ENCODE assay signal across 1 cellular context in the genomic region with DNA sequence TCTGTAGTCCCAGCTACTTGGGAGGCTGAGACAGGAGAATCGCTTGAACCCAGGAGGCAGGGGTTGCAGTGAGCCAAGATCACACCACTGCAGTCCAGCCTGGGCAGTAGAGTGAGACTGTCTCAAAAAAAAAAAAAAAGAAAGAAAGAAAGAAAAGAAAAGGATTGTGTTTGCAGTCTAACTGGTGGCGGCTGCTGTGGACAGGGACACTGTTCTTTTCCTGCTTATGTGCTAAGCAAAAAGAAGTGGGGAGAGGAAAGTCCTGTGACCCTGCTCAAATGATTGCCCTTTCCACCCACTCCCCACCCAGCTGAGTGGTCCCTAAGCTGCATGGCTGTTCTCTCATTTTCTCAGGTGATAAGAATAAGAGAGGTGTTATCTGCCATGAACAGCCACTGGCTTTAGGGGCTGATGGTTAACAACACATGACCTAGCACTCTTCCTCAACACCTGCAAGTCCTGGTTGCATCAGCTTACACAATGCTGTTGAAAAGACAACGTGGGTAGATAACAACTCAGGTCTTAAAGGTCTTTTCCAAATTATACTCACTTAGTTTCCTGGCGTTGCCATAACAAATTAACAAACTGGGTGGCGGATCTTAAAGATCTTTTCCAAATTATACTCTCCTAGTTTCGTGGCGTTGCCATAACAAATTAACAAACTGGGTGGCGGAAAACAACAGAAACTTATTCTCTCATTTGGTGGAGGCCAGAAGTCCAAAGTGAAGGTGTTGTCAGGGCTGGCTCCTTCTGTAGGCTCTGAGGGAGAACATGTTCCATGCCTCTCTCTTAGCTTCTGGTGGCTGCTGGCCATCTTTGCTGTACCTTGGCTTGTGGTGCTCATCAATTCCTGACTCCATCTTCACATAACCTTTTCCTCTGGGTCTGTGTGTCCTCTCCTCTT.
A peak's percentile ranks its signal among the peaks of the same experiment; 100 is the strongest.
TF ChIP-seq lines count a peak whose summit lies in the region.

No MANE protein-coding gene starts in this region.

TF ChIP-seq in K562, 482 proteins besides CTCF, POLR2A, EP300 and RAD21 (continued from another document and continues in another):
- TF ChIP-seq, protein P1, sequence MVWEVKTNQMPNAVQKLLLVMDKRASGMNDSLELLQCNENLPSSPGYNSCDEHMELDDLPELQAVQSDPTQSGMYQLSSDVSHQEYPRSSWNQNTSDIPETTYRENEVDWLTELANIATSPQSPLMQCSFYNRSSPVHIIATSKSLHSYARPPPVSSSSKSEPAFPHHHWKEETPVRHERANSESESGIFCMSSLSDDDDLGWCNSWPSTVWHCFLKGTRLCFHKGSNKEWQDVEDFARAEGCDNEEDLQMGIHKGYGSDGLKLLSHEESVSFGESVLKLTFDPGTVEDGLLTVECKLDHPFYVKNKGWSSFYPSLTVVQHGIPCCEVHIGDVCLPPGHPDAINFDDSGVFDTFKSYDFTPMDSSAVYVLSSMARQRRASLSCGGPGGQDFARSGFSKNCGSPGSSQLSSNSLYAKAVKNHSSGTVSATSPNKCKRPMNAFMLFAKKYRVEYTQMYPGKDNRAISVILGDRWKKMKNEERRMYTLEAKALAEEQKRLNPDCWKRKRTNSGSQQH (CRISPR knock-in tag; IDR thresholded peaks at IDR 0.05) = peak; percentile 82
- TF ChIP-seq HEY1 (CRISPR knock-in tag; IDR thresholded peaks at IDR 0.05; ENCODE audit: borderline replicate concordance) (0 out of 2 replicates have a peak, but pooled peaks have one; percentile 49), MEF2D (tag; conservative IDR thresholded peaks at IDR 0.05; ENCODE audit: low read depth) (peak; percentile 77), HDGF (IDR thresholded peaks at IDR 0.05) (peak; percentile 87; the same call in 1 of the 2 replicates), ZNF780A (CRISPR knock-in tag; IDR thresholded peaks at IDR 0.05) (no peak), NR1H2 (CRISPR knock-in tag; IDR thresholded peaks at IDR 0.05) (no peak), BRD4 (IDR thresholded peaks at IDR 0.05) (no peak), ATF7 (IDR thresholded peaks at IDR 0.05) (peak; percentile 95), HNRNPH1 (optimal IDR thresholded peaks at IDR 0.05; ENCODE audit: low read depth, low read length) (no peak), RHOXF2B (CRISPR knock-in tag; conservative IDR thresholded peaks at IDR 0.05) (no peak), GTF2F1 (IDR thresholded peaks at IDR 0.05; ENCODE audit: low read depth, low read length) (no peak; the same call in 1 of the 2 replicates), FUS (optimal IDR thresholded peaks at IDR 0.05; ENCODE audit: low read depth, low read length) (no peak), THRAP3 (IDR thresholded peaks at IDR 0.05; ENCODE audit: borderline replicate concordance) (no peak), KAT8 (IDR thresholded peaks at IDR 0.05; ENCODE audit: low read depth) (no peak), ELF1 (tag; IDR thresholded peaks at IDR 0.05) (0 out of 2 replicates have a peak, but pooled peaks have one; percentile 22), ILF3 (IDR thresholded peaks at IDR 0.05; ENCODE audit: borderline replicate concordance) (no peak), ZNF445 (CRISPR knock-in tag; IDR thresholded peaks at IDR 0.05; ENCODE audit: low read depth) (no peak), RNF2 (IDR thresholded peaks at IDR 0.05) (peak; percentile 98), SIN3A (IDR thresholded peaks at IDR 0.05; ENCODE audit: borderline replicate concordance in 2 of 2, control insufficient read depth in 1 of 2, low read depth in 2 of 2, low read length in 2 of 2) (no peak; a peak in 1 of 4 replicates), RFX7 (CRISPR knock-in tag; IDR thresholded peaks at IDR 0.05) (no peak), ZKSCAN1 (IDR thresholded peaks at IDR 0.05; ENCODE audit: low read depth, low read length) (peak; percentile 73), FOXK2 (conservative IDR thresholded peaks at IDR 0.05 in 1 of 2, IDR thresholded peaks at IDR 0.05 in 1 of 2; ENCODE audit: low read depth in 2 of 2) (peak; percentile 79 to 83; a peak in 2 of 4 replicates), TSC22D4 (tag; IDR thresholded peaks at IDR 0.05) (0 out of 2 replicates have a peak, but pooled peaks have one; percentile 45)
- TF ChIP-seq, protein P2, sequence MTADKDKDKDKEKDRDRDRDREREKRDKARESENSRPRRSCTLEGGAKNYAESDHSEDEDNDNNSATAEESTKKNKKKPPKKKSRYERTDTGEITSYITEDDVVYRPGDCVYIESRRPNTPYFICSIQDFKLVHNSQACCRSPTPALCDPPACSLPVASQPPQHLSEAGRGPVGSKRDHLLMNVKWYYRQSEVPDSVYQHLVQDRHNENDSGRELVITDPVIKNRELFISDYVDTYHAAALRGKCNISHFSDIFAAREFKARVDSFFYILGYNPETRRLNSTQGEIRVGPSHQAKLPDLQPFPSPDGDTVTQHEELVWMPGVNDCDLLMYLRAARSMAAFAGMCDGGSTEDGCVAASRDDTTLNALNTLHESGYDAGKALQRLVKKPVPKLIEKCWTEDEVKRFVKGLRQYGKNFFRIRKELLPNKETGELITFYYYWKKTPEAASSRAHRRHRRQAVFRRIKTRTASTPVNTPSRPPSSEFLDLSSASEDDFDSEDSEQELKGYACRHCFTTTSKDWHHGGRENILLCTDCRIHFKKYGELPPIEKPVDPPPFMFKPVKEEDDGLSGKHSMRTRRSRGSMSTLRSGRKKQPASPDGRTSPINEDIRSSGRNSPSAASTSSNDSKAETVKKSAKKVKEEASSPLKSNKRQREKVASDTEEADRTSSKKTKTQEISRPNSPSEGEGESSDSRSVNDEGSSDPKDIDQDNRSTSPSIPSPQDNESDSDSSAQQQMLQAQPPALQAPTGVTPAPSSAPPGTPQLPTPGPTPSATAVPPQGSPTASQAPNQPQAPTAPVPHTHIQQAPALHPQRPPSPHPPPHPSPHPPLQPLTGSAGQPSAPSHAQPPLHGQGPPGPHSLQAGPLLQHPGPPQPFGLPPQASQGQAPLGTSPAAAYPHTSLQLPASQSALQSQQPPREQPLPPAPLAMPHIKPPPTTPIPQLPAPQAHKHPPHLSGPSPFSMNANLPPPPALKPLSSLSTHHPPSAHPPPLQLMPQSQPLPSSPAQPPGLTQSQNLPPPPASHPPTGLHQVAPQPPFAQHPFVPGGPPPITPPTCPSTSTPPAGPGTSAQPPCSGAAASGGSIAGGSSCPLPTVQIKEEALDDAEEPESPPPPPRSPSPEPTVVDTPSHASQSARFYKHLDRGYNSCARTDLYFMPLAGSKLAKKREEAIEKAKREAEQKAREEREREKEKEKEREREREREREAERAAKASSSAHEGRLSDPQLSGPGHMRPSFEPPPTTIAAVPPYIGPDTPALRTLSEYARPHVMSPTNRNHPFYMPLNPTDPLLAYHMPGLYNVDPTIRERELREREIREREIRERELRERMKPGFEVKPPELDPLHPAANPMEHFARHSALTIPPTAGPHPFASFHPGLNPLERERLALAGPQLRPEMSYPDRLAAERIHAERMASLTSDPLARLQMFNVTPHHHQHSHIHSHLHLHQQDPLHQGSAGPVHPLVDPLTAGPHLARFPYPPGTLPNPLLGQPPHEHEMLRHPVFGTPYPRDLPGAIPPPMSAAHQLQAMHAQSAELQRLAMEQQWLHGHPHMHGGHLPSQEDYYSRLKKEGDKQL (CRISPR knock-in tag; IDR thresholded peaks at IDR 0.05; ENCODE audit: borderline replicate concordance) = no peak
- TF ChIP-seq, protein P3, sequence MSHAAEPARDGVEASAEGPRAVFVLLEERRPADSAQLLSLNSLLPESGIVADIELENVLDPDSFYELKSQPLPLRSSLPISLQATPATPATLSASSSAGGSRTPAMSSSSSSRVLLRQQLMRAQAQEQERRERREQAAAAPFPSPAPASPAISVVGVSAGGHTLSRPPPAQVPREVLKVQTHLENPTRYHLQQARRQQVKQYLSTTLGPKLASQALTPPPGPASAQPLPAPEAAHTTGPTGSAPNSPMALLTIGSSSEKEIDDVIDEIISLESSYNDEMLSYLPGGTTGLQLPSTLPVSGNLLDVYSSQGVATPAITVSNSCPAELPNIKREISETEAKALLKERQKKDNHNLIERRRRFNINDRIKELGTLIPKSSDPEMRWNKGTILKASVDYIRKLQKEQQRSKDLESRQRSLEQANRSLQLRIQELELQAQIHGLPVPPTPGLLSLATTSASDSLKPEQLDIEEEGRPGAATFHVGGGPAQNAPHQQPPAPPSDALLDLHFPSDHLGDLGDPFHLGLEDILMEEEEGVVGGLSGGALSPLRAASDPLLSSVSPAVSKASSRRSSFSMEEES (CRISPR knock-in tag; IDR thresholded peaks at IDR 0.05) = no peak; the same call in none of the 2 replicates
- TF ChIP-seq, protein P4, sequence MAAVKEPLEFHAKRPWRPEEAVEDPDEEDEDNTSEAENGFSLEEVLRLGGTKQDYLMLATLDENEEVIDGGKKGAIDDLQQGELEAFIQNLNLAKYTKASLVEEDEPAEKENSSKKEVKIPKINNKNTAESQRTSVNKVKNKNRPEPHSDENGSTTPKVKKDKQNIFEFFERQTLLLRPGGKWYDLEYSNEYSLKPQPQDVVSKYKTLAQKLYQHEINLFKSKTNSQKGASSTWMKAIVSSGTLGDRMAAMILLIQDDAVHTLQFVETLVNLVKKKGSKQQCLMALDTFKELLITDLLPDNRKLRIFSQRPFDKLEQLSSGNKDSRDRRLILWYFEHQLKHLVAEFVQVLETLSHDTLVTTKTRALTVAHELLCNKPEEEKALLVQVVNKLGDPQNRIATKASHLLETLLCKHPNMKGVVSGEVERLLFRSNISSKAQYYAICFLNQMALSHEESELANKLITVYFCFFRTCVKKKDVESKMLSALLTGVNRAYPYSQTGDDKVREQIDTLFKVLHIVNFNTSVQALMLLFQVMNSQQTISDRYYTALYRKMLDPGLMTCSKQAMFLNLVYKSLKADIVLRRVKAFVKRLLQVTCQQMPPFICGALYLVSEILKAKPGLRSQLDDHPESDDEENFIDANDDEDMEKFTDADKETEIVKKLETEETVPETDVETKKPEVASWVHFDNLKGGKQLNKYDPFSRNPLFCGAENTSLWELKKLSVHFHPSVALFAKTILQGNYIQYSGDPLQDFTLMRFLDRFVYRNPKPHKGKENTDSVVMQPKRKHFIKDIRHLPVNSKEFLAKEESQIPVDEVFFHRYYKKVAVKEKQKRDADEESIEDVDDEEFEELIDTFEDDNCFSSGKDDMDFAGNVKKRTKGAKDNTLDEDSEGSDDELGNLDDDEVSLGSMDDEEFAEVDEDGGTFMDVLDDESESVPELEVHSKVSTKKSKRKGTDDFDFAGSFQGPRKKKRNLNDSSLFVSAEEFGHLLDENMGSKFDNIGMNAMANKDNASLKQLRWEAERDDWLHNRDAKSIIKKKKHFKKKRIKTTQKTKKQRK (IDR thresholded peaks at IDR 0.05; ENCODE audit: borderline replicate concordance, low read depth, low read length) = no peak
- TF ChIP-seq, protein P5, sequence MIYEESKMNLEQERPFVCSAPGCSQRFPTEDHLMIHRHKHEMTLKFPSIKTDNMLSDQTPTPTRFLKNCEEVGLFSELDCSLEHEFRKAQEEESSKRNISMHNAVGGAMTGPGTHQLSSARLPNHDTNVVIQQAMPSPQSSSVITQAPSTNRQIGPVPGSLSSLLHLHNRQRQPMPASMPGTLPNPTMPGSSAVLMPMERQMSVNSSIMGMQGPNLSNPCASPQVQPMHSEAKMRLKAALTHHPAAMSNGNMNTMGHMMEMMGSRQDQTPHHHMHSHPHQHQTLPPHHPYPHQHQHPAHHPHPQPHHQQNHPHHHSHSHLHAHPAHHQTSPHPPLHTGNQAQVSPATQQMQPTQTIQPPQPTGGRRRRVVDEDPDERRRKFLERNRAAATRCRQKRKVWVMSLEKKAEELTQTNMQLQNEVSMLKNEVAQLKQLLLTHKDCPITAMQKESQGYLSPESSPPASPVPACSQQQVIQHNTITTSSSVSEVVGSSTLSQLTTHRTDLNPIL (CRISPR knock-in tag; IDR thresholded peaks at IDR 0.05) = no peak
- TF ChIP-seq, protein P6, sequence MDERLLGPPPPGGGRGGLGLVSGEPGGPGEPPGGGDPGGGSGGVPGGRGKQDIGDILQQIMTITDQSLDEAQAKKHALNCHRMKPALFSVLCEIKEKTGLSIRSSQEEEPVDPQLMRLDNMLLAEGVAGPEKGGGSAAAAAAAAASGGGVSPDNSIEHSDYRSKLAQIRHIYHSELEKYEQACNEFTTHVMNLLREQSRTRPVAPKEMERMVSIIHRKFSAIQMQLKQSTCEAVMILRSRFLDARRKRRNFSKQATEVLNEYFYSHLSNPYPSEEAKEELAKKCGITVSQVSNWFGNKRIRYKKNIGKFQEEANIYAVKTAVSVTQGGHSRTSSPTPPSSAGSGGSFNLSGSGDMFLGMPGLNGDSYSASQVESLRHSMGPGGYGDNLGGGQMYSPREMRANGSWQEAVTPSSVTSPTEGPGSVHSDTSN (CRISPR knock-in tag; IDR thresholded peaks at IDR 0.05; ENCODE audit: low read depth) = no peak
- TF ChIP-seq, protein P6 (tag; conservative IDR thresholded peaks at IDR 0.05; ENCODE audit: low read depth) = peak; percentile 35
- TF ChIP-seq, protein P7, sequence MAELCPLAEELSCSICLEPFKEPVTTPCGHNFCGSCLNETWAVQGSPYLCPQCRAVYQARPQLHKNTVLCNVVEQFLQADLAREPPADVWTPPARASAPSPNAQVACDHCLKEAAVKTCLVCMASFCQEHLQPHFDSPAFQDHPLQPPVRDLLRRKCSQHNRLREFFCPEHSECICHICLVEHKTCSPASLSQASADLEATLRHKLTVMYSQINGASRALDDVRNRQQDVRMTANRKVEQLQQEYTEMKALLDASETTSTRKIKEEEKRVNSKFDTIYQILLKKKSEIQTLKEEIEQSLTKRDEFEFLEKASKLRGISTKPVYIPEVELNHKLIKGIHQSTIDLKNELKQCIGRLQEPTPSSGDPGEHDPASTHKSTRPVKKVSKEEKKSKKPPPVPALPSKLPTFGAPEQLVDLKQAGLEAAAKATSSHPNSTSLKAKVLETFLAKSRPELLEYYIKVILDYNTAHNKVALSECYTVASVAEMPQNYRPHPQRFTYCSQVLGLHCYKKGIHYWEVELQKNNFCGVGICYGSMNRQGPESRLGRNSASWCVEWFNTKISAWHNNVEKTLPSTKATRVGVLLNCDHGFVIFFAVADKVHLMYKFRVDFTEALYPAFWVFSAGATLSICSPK (IDR thresholded peaks at IDR 0.05; ENCODE audit: borderline replicate concordance) = peak; percentile 96
- TF ChIP-seq, protein P8, sequence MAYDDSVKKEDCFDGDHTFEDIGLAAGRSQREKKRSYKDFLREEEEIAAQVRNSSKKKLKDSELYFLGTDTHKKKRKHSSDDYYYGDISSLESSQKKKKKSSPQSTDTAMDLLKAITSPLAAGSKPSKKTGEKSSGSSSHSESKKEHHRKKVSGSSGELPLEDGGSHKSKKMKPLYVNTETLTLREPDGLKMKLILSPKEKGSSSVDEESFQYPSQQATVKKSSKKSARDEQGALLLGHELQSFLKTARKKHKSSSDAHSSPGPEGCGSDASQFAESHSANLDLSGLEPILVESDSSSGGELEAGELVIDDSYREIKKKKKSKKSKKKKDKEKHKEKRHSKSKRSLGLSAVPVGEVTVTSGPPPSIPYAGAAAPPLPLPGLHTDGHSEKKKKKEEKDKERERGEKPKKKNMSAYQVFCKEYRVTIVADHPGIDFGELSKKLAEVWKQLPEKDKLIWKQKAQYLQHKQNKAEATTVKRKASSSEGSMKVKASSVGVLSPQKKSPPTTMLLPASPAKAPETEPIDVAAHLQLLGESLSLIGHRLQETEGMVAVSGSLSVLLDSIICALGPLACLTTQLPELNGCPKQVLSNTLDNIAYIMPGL (CRISPR knock-in tag; IDR thresholded peaks at IDR 0.05) = no peak
